ENCODE assay signal across 31 cellular contexts in the genomic region with DNA sequence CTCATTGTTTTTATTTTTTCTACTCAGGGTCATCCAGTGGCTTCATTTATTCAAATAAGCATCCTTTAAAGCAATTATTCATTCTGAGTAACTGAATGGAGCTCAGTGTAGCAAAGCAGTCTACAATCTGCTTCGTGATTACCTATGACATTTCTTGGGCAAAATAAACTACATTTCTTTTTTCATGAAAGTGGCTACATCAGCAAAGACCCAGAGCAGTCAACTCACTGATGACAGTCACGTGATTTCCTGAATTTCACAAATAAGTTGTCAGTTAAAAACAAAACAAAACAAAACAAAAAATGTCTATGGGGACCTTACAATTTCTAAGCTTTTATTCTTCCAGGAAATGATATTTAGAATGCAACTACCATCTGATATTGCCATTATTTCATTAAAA.
"Had no signal": no experiment of that assay in that cellular context is flagged by ENCODE, and none has a peak within 500 bp of the region (broad histone marks: within the 10 kb centered on the region; RNA-seq: fewer than 3 reads in every experiment).

No MANE protein-coding gene starts in this region.

- DNase-seq: activated B cell treated with CpG ODN at 0.5 μM for 24 hours; activated CD4-positive, alpha-beta T cell treated with anti-CD3 and anti-CD28 coated beads for 48 hours; activated CD4-positive, alpha-beta T cell treated with anti-CD3 and anti-CD28 coated beads, Interleukin-2, amount 50 U/mL, for 1 hour; activated CD4-positive, alpha-beta T cell treated with anti-CD3 and anti-CD28 coated beads, Interleukin-2, amount 50 U/mL, for 48 hours; activated CD8-positive, alpha-beta memory T cell treated with anti-CD3 and anti-CD28 coated beads for 24 hours; activated CD8-positive, alpha-beta T cell treated with anti-CD3 and anti-CD28 coated beads for 36 hours; activated effector memory CD4-positive, alpha-beta T cell treated with Interleukin-2 at 50 U/mL for 16 hours; activated gamma-delta T cell treated with Interleukin-2 at 50 U/mL for 16 hours; activated naive CD4-positive, alpha-beta T cell treated with anti-CD3 and anti-CD28 coated beads, Interleukin-2, amount 50 U/mL, for 16 hours; activated naive CD4-positive, alpha-beta T cell treated with Interleukin-2 at 50 U/mL for 16 hours; activated T-cell treated with anti-CD3 and anti-CD28 coated beads, Interleukin-2, amount 50 U/mL, for 4 hours; amniotic stem cell; anterior cingulate cortex; brain microvascular endothelial cell; dorsolateral prefrontal cortex; effector memory CD8-positive, alpha-beta T cell; erythroblast; esophagus squamous epithelium; heart left ventricle; T-helper 17 cell; T1000; WERI-Rb-1 had no signal

- H3K27me3 ChIP-seq: brain microvascular endothelial cell, dorsolateral prefrontal cortex, esophagus squamous epithelium, heart left ventricle had no signal

- H3K4me3 Mint-ChIP-seq: activated B cell treated with CpG ODN at 0.5 μM for 24 hours; activated CD8-positive, alpha-beta T cell treated with anti-CD3 and anti-CD28 coated beads for 36 hours; activated naive CD8-positive, alpha-beta T cell; activated T-cell treated with anti-CD3 and anti-CD28 coated beads, Interleukin-2, amount 50 U/mL, for 4 hours; activated T-helper 17 cell treated with anti-CD3 and anti-CD28 coated beads, Interleukin-2, amount 50 U/mL, for 72 hours; central memory CD8-positive, alpha-beta T cell; dendritic cell treated with granulocyte-macrophage colony-stimulating factor and Interleukin-4, amounts not matched to agents 40 ng/mL and 50 ng/mL, for 4 days; effector memory CD8-positive, alpha-beta T cell; T-helper 17 cell; T-helper 2 cell treated with Interferon-gamma antibody and Interleukin-4, amounts not matched to agents 5 μg/mL and 100 μg/mL, for 36 hours had no signal

- H3K9me3 Mint-ChIP-seq: activated CD8-positive, alpha-beta T cell treated with anti-CD3 and anti-CD28 coated beads for 36 hours; activated T-cell treated with anti-CD3 and anti-CD28 coated beads, Interleukin-2, amount 50 U/mL, for 4 hours; activated T-helper 17 cell treated with anti-CD3 and anti-CD28 coated beads, Interleukin-2, amount 50 U/mL, for 72 hours; T-helper 2 cell treated with Interferon-gamma antibody and Interleukin-4, amounts not matched to agents 5 μg/mL and 100 μg/mL, for 36 hours had no signal

- H3K9me3 ChIP-seq: esophagus squamous epithelium had no signal

- ATAC-seq: activated CD4-positive, CD25-positive, alpha-beta regulatory T cell treated with anti-CD3 and anti-CD28 coated beads, Interleukin-2, amount 50 U/mL, for 24 hours; activated CD8-positive, alpha-beta T cell treated with anti-CD3 and anti-CD28 coated beads for 36 hours; activated T-cell treated with anti-CD3 and anti-CD28 coated beads, Interleukin-2, amount 50 U/mL, for 4 hours; activated T-helper 17 cell treated with anti-CD3 and anti-CD28 coated beads, Interleukin-2, amount 50 U/mL, for 72 hours; effector memory CD8-positive, alpha-beta T cell; heart left ventricle; T-helper 17 cell had no signal

- H3K4me1 ChIP-seq: esophagus squamous epithelium had no signal

- H3K4me1 Mint-ChIP-seq: activated B cell treated with CpG ODN at 0.5 μM for 24 hours; activated T-helper 17 cell treated with anti-CD3 and anti-CD28 coated beads, Interleukin-2, amount 50 U/mL, for 72 hours; central memory CD8-positive, alpha-beta T cell; T-helper 17 cell had no signal

- H3K27me3 Mint-ChIP-seq: activated B cell treated with CpG ODN at 0.5 μM for 24 hours; activated T-helper 17 cell treated with anti-CD3 and anti-CD28 coated beads, Interleukin-2, amount 50 U/mL, for 72 hours; central memory CD8-positive, alpha-beta T cell; dendritic cell treated with granulocyte-macrophage colony-stimulating factor and Interleukin-4, amounts not matched to agents 40 ng/mL and 50 ng/mL, for 4 days; effector memory CD8-positive, alpha-beta T cell; T-helper 17 cell had no signal

- FAIRE-seq: bronchial epithelial cell, frontal cortex had no signal

- H3K27ac Mint-ChIP-seq: activated B cell treated with CpG ODN at 0.5 μM for 24 hours; activated CD8-positive, alpha-beta T cell treated with anti-CD3 and anti-CD28 coated beads for 36 hours; activated naive CD8-positive, alpha-beta T cell; activated T-helper 17 cell treated with anti-CD3 and anti-CD28 coated beads, Interleukin-2, amount 50 U/mL, for 72 hours; dendritic cell treated with granulocyte-macrophage colony-stimulating factor and Interleukin-4, amounts not matched to agents 40 ng/mL and 50 ng/mL, for 4 days; effector memory CD8-positive, alpha-beta T cell; T-helper 17 cell; T-helper 2 cell treated with Interferon-gamma antibody and Interleukin-4, amounts not matched to agents 5 μg/mL and 100 μg/mL, for 36 hours had no signal

- H3K4me3 ChIP-seq: coronary artery, dorsolateral prefrontal cortex, esophagus squamous epithelium, heart left ventricle had no signal

- H3K27ac ChIP-seq: brain microvascular endothelial cell, coronary artery, dorsolateral prefrontal cortex, esophagus squamous epithelium, heart left ventricle, WERI-Rb-1 had no signal

- H3K36me3 ChIP-seq: brain microvascular endothelial cell, esophagus squamous epithelium, heart left ventricle, WERI-Rb-1 had no signal

- H3K36me3 Mint-ChIP-seq: activated naive CD8-positive, alpha-beta T cell had no signal
